26 cellular contexts compared by ENCODE assay signal in the genomic region with DNA sequence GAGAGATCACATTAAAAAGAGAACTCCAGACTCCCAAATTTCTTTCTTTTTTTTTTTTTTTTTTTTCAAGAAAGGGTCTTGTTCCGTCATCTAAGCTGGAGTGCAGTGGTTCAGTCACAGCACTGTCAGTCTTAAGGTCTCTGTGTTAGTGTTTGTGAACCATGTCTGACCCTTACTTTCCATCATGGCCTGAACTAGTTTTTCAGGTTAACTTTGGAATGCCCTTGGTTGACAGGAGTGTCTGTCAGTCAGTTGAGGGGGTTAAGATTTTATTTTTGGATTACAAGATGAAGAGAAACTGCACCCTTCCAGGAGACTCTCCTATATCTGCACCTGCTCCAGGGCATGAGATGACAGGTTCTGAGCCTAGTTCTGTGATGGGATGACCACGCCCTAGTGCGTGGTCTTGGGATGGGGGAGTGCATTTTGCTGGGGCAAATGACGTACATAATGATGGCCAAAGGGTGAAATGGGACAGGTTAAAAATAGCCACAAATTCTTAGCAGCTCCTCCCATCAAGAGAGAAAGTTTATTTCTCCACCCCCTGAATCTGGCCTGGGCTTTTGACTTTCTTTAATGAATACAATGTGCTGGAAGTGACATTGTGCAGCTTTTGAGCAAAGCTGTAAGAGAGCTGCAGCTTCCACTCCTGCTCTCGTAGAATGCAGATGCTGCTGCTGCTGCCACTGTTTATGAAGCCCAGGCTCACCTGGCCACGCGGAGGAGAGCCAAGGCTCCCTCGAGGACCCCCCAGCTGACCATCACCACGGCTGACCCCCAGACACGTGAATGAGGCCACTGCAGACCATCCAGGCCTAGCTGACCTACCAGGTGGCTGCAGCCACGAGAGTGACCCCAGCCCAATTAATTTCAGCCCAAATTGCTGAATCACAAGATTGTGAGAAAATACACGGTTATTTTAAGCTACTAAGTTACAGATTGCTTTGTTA. TPM values are rescaled to one million over a fixed set of nuclear protein-coding genes. Genes with fewer than 3 reads are reported as not detected.
DNase-seq lines count a peak whose midpoint lies in the region; ATAC-seq and TF ChIP-seq lines count a peak whose summit lies in the region.
"Had no signal": no experiment of that assay in that cellular context is flagged by ENCODE, and none has a peak within 500 bp of the region (broad histone marks: within the 10 kb centered on the region; RNA-seq: fewer than 3 reads in every experiment).

No MANE protein-coding gene starts in this region.

- dilution Hi-C loops in mammary epithelial cell (cut with HindIII; ENCODE audit: low sequenced_read_pairs) = no loop called here

- CTCF ChIA-PET in mammary epithelial cell (lab: Charles Lee; ENCODE audit: low non-redundant PET) = no interaction called here

- H3K79me2 ChIP-seq in mammary epithelial cell (ENCODE audit: insufficient read depth, low read length) = no peaks in the 10 kb centered on the region

- DNase-seq in breast epithelium (ENCODE audit: low spot score in 2 of 2) (no peak), mammary epithelial cell (no peak), fibroblast of peridontal ligament (ENCODE audit: extremely low read depth) (peak; percentile 62), osteocyte (ENCODE audit: extremely low spot score, unreplicated experiment) (no peak), aorta (no peak), SHP77 (lab: John Stamatoyannopoulos, UW) (no peak), left ventricle myocardium superior (no peak)
- DNase-seq: 8988T; activated naive CD8-positive, alpha-beta T cell treated with anti-CD3 and anti-CD28 coated beads, Interleukin-2, amount 50 U/mL, for 24 hours; activated T-cell treated with anti-CD3 and anti-CD28 coated beads, Interleukin-2, amount 50 U/mL, for 1 hour; CD4-positive, CD25-positive, alpha-beta regulatory T cell; hypothalamus; Karpas-422; left lung; natural killer cell; NCI-H1417 treated with DMSO at 0.1 percent for 48 hours; NCI-H2081 treated with DMSO at 0.1 percent for 48 hours; NCI-H748 treated with DMSO at 0.1 percent for 48 hours; ovary; RPMI8226; stimulated activated CD4-positive, alpha-beta T cell treated with anti-CD3 and anti-CD28 coated beads, Interleukin-4, amount 100 ng/mL, for 1 hour; T-helper 17 cell had no signal

- H3K27ac ChIP-seq in breast epithelium = peak overlapping the region; percentile 21 to 62
- no peak overlapping the region for H3K27ac ChIP-seq in mammary epithelial cell (ENCODE audit: insufficient read depth, low read depth, low read length)
- H3K27ac ChIP-seq in aorta (ENCODE audit: low read depth in 1 of 2, low read length in 2 of 2) = no peak overlapping the region
- H3K27ac ChIP-seq: epithelial cell of prostate, left lung, ovary had no signal

- WGBS in mammary epithelial cell (ENCODE audit: low coverage, missing lambda C conversion rate) = 87% methylated on average over 12 of the region's 12 CpGs
- 60 to 64% methylated on average over 12 of the region's 12 CpGs for WGBS in aorta, 2 donors

- ATAC-seq in aorta (ENCODE audit: low FRiP score) = peak; percentile 20
- ATAC-seq in left ventricle myocardium superior = no peak
- ATAC-seq in HG03135 (IDR thresholded peaks at IDR 0.05; ENCODE audit: unreplicated experiment) = no peak
- ATAC-seq: activated naive CD8-positive, alpha-beta T cell treated with anti-CD3 and anti-CD28 coated beads, Interleukin-2, amount 50 U/mL, for 24 hours; left lung; natural killer cell; stimulated activated effector memory CD8-positive, alpha-beta T cell treated with anti-CD3 and anti-CD28 coated beads, Interleukin-12 subunit alpha, Interleukin-12 subunit beta, amount 100 ng/mL, for 72 hours; T-helper 17 cell had no signal

- H3K36me3 Mint-ChIP-seq in osteocyte (ENCODE audit: unreplicated experiment) = no peaks in the 10 kb centered on the region
- H3K36me3 Mint-ChIP-seq: brain; CD4-positive, CD25-positive, alpha-beta regulatory T cell; natural killer cell; stimulated activated effector memory CD8-positive, alpha-beta T cell treated with anti-CD3 and anti-CD28 coated beads, Interleukin-12 subunit alpha, Interleukin-12 subunit beta, amount 100 ng/mL, for 72 hours had no signal

- H3K9ac ChIP-seq in mammary epithelial cell (ENCODE audit: insufficient read depth, low read length) = no peak overlapping the region

- no peak overlapping the region for H3K4me2 ChIP-seq in mammary epithelial cell (ENCODE audit: insufficient read depth, low read depth, low read length)

- in situ Hi-C loops in mammary epithelial cell (cut with MboI; ENCODE audit: low sequenced_read_pairs in 2 of 2) = no loop called here

- no peaks in the 10 kb centered on the region for H3K36me3 ChIP-seq in breast epithelium
- H3K36me3 ChIP-seq in mammary epithelial cell (ENCODE audit: insufficient read depth, low read length) = no peaks in the 10 kb centered on the region
- H3K36me3 ChIP-seq in aorta (ENCODE audit: control insufficient read depth in 1 of 2, insufficient read depth in 2 of 2, low read length in 1 of 2) = no peaks in the 10 kb centered on the region
- H3K36me3 ChIP-seq: left lung, ovary had no signal

- no peaks in the 10 kb centered on the region for H3K27me3 Mint-ChIP-seq in osteocyte (ENCODE audit: unreplicated experiment)
- H3K27me3 Mint-ChIP-seq: activated naive CD8-positive, alpha-beta T cell treated with anti-CD3 and anti-CD28 coated beads, Interleukin-2, amount 50 U/mL, for 24 hours; brain; CD4-positive, CD25-positive, alpha-beta regulatory T cell had no signal

- H4K20me1 ChIP-seq in mammary epithelial cell (ENCODE audit: insufficient read depth, low read length) = no peaks in the 10 kb centered on the region

- H3K9me3 Mint-ChIP-seq in osteocyte (ENCODE audit: unreplicated experiment) = no peaks in the 10 kb centered on the region
- H3K9me3 Mint-ChIP-seq: activated naive CD8-positive, alpha-beta T cell treated with anti-CD3 and anti-CD28 coated beads, Interleukin-2, amount 50 U/mL, for 24 hours; CD4-positive, CD25-positive, alpha-beta regulatory T cell; natural killer cell; stimulated activated effector memory CD8-positive, alpha-beta T cell treated with anti-CD3 and anti-CD28 coated beads, Interleukin-12 subunit alpha, Interleukin-12 subunit beta, amount 100 ng/mL, for 72 hours had no signal

- H3K4me3 Mint-ChIP-seq in osteocyte (ENCODE audit: unreplicated experiment) = no peak overlapping the region
- H3K4me3 Mint-ChIP-seq: activated naive CD8-positive, alpha-beta T cell treated with anti-CD3 and anti-CD28 coated beads, Interleukin-2, amount 50 U/mL, for 24 hours; brain; CD4-positive, CD25-positive, alpha-beta regulatory T cell; natural killer cell; stimulated activated effector memory CD8-positive, alpha-beta T cell treated with anti-CD3 and anti-CD28 coated beads, Interleukin-12 subunit alpha, Interleukin-12 subunit beta, amount 100 ng/mL, for 72 hours; T-helper 17 cell had no signal

- BruUV-seq in mammary epithelial cell (replicated peaks; lab: Mats Ljungman, UMichigan) = no TSS peak

- H3K27me3 ChIP-seq in breast epithelium (no peaks in the 10 kb centered on the region), mammary epithelial cell (ENCODE audit: insufficient read depth, low read length) (no peaks in the 10 kb centered on the region), aorta (ENCODE audit: control insufficient read depth in 1 of 2, insufficient read depth in 2 of 2, low read length in 1 of 2) (no peaks in the 10 kb centered on the region)
- H3K27me3 ChIP-seq: left lung, ovary had no signal

- H3K4me3 ChIP-seq in breast epithelium = no peak overlapping the region
- H3K4me3 ChIP-seq in mammary epithelial cell (replicated peaks in 1 of 3; ENCODE audit: insufficient read depth in 1 of 3, low read depth in 2 of 3, low read length in 3 of 3) = no peak overlapping the region
- H3K4me3 ChIP-seq in aorta (ENCODE audit: low read length in 2 of 2) = no peak overlapping the region
- H3K4me3 ChIP-seq: left lung, ovary had no signal

- peaks cover 59% of the 10 kb centered on the region for H3K4me1 Mint-ChIP-seq in osteocyte (ENCODE audit: unreplicated experiment)
- H3K4me1 Mint-ChIP-seq: activated naive CD8-positive, alpha-beta T cell treated with anti-CD3 and anti-CD28 coated beads, Interleukin-2, amount 50 U/mL, for 24 hours; natural killer cell; stimulated activated effector memory CD8-positive, alpha-beta T cell treated with anti-CD3 and anti-CD28 coated beads, Interleukin-12 subunit alpha, Interleukin-12 subunit beta, amount 100 ng/mL, for 72 hours; T-helper 17 cell had no signal

- no peaks in the 10 kb centered on the region for H3K9me3 ChIP-seq in breast epithelium
- H3K9me3 ChIP-seq in mammary epithelial cell (replicated peaks; ENCODE audit: insufficient read depth, low read length) = no peaks in the 10 kb centered on the region
- no peaks in the 10 kb centered on the region for H3K9me3 ChIP-seq in aorta (ENCODE audit: control insufficient read depth, low read length)
- H3K9me3 ChIP-seq: left lung, ovary had no signal

- no peak for TF ChIP-seq POLR2A in breast epithelium (IDR thresholded peaks at IDR 0.05)

- no peak overlapping the region for H2AFZ ChIP-seq in mammary epithelial cell (ENCODE audit: low read depth, low read length)

- H3K27ac Mint-ChIP-seq in osteocyte (ENCODE audit: unreplicated experiment) = peak overlapping the region; percentile 3
- H3K27ac Mint-ChIP-seq: activated naive CD8-positive, alpha-beta T cell treated with anti-CD3 and anti-CD28 coated beads, Interleukin-2, amount 50 U/mL, for 24 hours; brain; CD4-positive, CD25-positive, alpha-beta regulatory T cell; natural killer cell; stimulated activated effector memory CD8-positive, alpha-beta T cell treated with anti-CD3 and anti-CD28 coated beads, Interleukin-12 subunit alpha, Interleukin-12 subunit beta, amount 100 ng/mL, for 72 hours; T-helper 17 cell had no signal

- H3K4me1 ChIP-seq in breast epithelium (peaks cover 3 to 6% of the 10 kb centered on the region in 2 donors), mammary epithelial cell (ENCODE audit: insufficient read depth, low read length) (peaks cover 24% of the 10 kb centered on the region), aorta (ENCODE audit: control insufficient read depth in 1 of 2, insufficient read depth in 2 of 2, low read length in 2 of 2) (no peaks in the 10 kb centered on the region)

- TF ChIP-seq CTCF in breast epithelium (IDR thresholded peaks at IDR 0.05) = no peak
- TF ChIP-seq CTCF in mammary epithelial cell (conservative IDR thresholded peaks at IDR 0.05 in 1 of 2, IDR thresholded peaks at IDR 0.05 in 1 of 2; ENCODE audit: extremely low read depth in 1 of 2, insufficient read depth in 1 of 2, low read depth in 1 of 2, low read length in 2 of 2) = no peak
- TF ChIP-seq CTCF in osteocyte (IDR thresholded peaks at IDR 0.05) = no peak

- intact Hi-C loops in breast epithelium (cut with DNase I; ENCODE audit: low total_unique reads) = loop anchor here (1.0 kb wide), 1 partner anchor 8 kb away; no protein-coding TSS in a partner anchor
- intact Hi-C loops in mammary epithelial cell (cut with micrococcal nuclease) = no loop called here
- intact Hi-C loops in aorta (cut with DNase I) = no loop called here
- intact Hi-C loops in left ventricle myocardium superior (cut with micrococcal nuclease) = loop anchor here (10.0 kb wide), 1 partner anchor 65 kb away; a partner anchor contains a TSS

RNA-seq across cellular contexts. Expression of a gene that starts 29.7 kb away (rescaled TPM):
- 10 to 100 TPM in 1 of 3 donors, 1 to 10 TPM in 2; 8.8 to 17.0 (median 9.3) TPM for total RNA-seq in breast epithelium
- 1 to 10 TPM; 4.4 to 7.3 TPM for total RNA-seq in mammary epithelial cell
- 6.6 TPM for polyA plus RNA-seq in mammary epithelial cell
- polyA minus RNA-seq in mammary epithelial cell = 0.52 TPM
- total RNA-seq in osteocyte = 0.37 and 0.70 TPM in 2 replicates
- total RNA-seq in aorta = 1 to 10 TPM; 7.8 to 9.1 TPM
- 10 to 100 TPM; 11.8 to 13.6 TPM for polyA plus RNA-seq in aorta
- 28.2 TPM for total RNA-seq in left ventricle myocardium superior

Comparison
In these comparisons a context has a peak if more than half of its experiments do, and no peak if none do; other contexts are left out.
1. H3K27ac ChIP-seq: peak in breast epithelium (2 of 2); none in mammary epithelial cell (single experiment) and aorta (0 of 2).
2. intact Hi-C loops: an anchor here in breast epithelium (1.0 kb wide) and left ventricle myocardium superior (10.0 kb wide); none called in mammary epithelial cell and aorta.